In the genomic region with DNA sequence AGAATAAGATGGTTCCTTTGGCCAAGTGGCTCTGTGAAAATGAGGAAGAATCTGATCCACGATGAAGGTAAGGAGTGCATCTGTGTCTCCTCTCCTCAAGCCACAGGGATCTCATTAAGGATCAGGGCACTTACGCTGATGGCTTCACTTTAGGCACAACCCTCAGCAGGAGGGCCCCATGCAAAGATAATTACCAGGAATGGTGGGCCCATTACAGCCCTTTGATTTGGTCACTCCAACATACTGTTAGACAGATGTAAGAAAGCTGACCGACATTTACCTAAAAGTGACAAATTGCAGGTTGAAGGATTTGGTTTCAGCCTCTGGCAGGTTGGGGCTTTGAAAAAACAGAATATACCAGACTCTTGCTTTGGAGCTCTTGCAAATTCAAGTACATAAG, we compare ENCODE assay signal across 3 cellular contexts.
TF ChIP-seq lines count a peak whose summit lies in the region.

No MANE protein-coding gene starts in this region.

TF ChIP-seq in HEK293, 187 proteins besides CTCF, POLR2A, EP300 and RAD21 (continues in another document):
- TF ChIP-seq GLI2 (tag by site-specific recombination; IDR thresholded peaks at IDR 0.05; ENCODE audit: borderline replicate concordance, low read depth) (no peak), BCL11B (tag by site-specific recombination; IDR thresholded peaks at IDR 0.05; ENCODE audit: low read depth) (no peak), ZSCAN23 (tag by site-specific recombination; IDR thresholded peaks at IDR 0.05) (no peak), KLF8 (tag by site-specific recombination; IDR thresholded peaks at IDR 0.05) (no peak), TRIM28 (IDR thresholded peaks at IDR 0.05; ENCODE audit: borderline replicate concordance, low read length) (0 out of 2 replicates have a peak, but pooled peaks have one; percentile 22), ZIC2 (tag by site-specific recombination; IDR thresholded peaks at IDR 0.05) (peak; percentile 87), GLIS1 (tag by site-specific recombination; IDR thresholded peaks at IDR 0.05) (peak; percentile 100), ZNF16 (tag by site-specific recombination; IDR thresholded peaks at IDR 0.05; ENCODE audit: low read depth) (no peak), ZNF560 (tag by site-specific recombination; IDR thresholded peaks at IDR 0.05; ENCODE audit: borderline replicate concordance) (no peak)
- TF ChIP-seq, protein P1, sequence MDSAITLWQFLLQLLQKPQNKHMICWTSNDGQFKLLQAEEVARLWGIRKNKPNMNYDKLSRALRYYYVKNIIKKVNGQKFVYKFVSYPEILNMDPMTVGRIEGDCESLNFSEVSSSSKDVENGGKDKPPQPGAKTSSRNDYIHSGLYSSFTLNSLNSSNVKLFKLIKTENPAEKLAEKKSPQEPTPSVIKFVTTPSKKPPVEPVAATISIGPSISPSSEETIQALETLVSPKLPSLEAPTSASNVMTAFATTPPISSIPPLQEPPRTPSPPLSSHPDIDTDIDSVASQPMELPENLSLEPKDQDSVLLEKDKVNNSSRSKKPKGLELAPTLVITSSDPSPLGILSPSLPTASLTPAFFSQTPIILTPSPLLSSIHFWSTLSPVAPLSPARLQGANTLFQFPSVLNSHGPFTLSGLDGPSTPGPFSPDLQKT (IDR thresholded peaks at IDR 0.05; ENCODE audit: borderline replicate concordance, low read depth, low read length) = no peak
- TF ChIP-seq, protein P2, sequence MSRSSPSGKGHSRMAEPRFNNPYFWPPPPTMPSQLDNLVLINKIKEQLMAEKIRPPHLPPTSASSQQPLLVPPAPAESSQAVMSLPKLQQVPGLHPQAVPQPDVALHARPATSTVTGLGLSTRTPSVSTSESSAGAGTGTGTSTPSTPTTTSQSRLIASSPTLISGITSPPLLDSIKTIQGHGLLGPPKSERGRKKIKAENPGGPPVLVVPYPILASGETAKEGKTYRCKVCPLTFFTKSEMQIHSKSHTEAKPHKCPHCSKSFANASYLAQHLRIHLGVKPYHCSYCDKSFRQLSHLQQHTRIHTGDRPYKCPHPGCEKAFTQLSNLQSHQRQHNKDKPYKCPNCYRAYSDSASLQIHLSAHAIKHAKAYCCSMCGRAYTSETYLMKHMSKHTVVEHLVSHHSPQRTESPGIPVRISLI (tag by site-specific recombination; IDR thresholded peaks at IDR 0.05) = no peak
- TF ChIP-seq, protein P3, sequence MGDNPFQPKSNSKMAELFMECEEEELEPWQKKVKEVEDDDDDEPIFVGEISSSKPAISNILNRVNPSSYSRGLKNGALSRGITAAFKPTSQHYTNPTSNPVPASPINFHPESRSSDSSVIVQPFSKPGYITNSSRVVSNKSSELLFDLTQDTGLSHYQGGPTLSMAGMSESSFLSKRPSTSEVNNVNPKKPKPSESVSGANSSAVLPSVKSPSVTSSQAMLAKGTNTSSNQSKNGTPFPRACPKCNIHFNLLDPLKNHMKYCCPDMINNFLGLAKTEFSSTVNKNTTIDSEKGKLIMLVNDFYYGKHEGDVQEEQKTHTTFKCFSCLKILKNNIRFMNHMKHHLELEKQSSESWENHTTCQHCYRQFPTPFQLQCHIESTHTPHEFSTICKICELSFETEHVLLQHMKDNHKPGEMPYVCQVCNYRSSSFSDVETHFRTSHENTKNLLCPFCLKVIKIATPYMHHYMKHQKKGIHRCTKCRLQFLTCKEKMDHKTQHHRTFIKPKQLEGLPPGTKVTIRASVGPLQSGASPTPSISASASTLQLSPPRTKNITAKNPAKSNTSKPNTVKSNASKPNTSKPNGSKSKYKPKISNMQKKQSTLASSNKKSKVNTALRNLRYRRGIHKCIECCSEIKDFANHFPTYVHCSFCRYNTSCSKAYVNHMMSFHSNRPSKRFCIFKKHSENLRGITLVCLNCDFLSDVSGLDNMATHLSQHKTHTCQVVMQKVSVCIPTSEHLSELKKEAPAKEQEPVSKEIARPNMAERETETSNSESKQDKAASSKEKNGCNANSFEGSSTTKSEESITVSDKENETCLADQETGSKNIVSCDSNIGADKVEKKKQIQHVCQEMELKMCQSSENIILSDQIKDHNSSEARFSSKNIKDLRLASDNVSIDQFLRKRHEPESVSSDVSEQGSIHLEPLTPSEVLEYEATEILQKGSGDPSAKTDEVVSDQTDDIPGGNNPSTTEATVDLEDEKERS (tag by site-specific recombination; IDR thresholded peaks at IDR 0.05) = no peak

TF ChIP-seq in H1, 55 proteins besides CTCF, POLR2A, EP300 and RAD21:
- no peak for TF ChIP-seq MAFK (IDR thresholded peaks at IDR 0.05; ENCODE audit: low read depth, low read length)
- TF ChIP-seq TAF7 (optimal IDR thresholded peaks at IDR 0.05; ENCODE audit: borderline replicate concordance, low read depth, low read length) = no peak
- TF ChIP-seq CBX8 (IDR thresholded peaks at IDR 0.05; ENCODE audit: borderline replicate concordance, low read depth, low read length) = no peak
- TF ChIP-seq POLR2AphosphoS5 (IDR thresholded peaks at IDR 0.05; ENCODE audit: low read depth, low read length) = no peak
- no peak for TF ChIP-seq CBX5 (IDR thresholded peaks at IDR 0.05; ENCODE audit: low read depth, low read length)

TF ChIP-seq in neural cell, 6 proteins besides CTCF, POLR2A, EP300 and RAD21:
- TF ChIP-seq EZH2 (IDR thresholded peaks at IDR 0.05; ENCODE audit: borderline replicate concordance, insufficient read depth, low read length, poor library complexity, severe bottlenecking) (no peak), SMC3 (conservative IDR thresholded peaks at IDR 0.05; ENCODE audit: poor library complexity) (no peak), MXI1 (conservative IDR thresholded peaks at IDR 0.05; ENCODE audit: poor library complexity, severe bottlenecking) (no peak), TAF1 (IDR thresholded peaks at IDR 0.05; ENCODE audit: low read depth) (no peak), POLR2AphosphoS5 (IDR thresholded peaks at IDR 0.05) (no peak)
